Comparison of ENCODE assay signal across 19 cellular contexts in the genomic region with DNA sequence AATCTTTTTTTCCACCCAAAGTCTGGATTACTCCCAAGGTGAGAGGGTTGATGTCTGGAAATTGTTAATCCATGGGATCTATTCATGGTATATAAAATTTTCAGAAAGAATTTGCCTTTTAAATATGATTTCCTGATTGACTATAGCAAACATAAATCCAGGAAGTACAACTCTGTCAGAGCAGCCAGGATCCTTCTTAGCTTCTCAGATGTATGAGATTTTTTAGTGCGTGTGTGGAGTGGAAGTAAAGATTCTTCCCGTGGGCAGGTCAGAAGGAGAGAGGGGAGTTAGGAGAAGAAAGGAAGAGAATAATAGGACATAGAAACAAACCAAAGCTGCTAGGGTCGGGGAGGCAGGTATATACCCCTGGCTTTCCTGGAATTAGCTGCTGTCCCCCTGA.
DNase-seq lines count a peak whose midpoint lies in the region; ATAC-seq, FAIRE-seq and TF ChIP-seq lines count a peak whose summit lies in the region.
"Had no signal": no experiment of that assay in that cellular context is flagged by ENCODE, and none has a peak within 500 bp of the region (broad histone marks: within the 10 kb centered on the region; RNA-seq: fewer than 3 reads in every experiment).

No MANE protein-coding gene starts in this region.

- H3K27ac Mint-ChIP-seq in endothelial cell (ENCODE audit: unreplicated experiment): peak overlapping the region; percentile 2
- H3K27ac Mint-ChIP-seq in naive thymus-derived CD8-positive, alpha-beta T cell: no peak overlapping the region
- H3K27ac Mint-ChIP-seq: GM23338 had no signal

- H3K9me3 Mint-ChIP-seq in endothelial cell (ENCODE audit: unreplicated experiment): no peaks in the 10 kb centered on the region
- H3K9me3 Mint-ChIP-seq in naive thymus-derived CD8-positive, alpha-beta T cell: no peaks in the 10 kb centered on the region
- H3K9me3 Mint-ChIP-seq: GM23338 had no signal

- H3K9me3 ChIP-seq in adipocyte (ENCODE audit: control insufficient read depth, low read length): no peaks in the 10 kb centered on the region
- no peaks in the 10 kb centered on the region for H3K9me3 ChIP-seq in mucosa of descending colon
- no peaks in the 10 kb centered on the region for H3K9me3 ChIP-seq in small intestine (ENCODE audit: control insufficient read depth, low read depth)
- H3K9me3 ChIP-seq: BE2C, HAP-1, Peyer's patch had no signal

- no peaks in the 10 kb centered on the region for H3K36me3 Mint-ChIP-seq in endothelial cell (ENCODE audit: low read depth, unreplicated experiment)
- H3K36me3 Mint-ChIP-seq in naive thymus-derived CD8-positive, alpha-beta T cell: peaks cover 0 to 11% (median 0%) of the 10 kb centered on the region in 3 donors

- H3K4me3 Mint-ChIP-seq in endothelial cell (ENCODE audit: unreplicated experiment): no peak overlapping the region
- H3K4me3 Mint-ChIP-seq in naive thymus-derived CD8-positive, alpha-beta T cell: no peak overlapping the region
- H3K4me3 Mint-ChIP-seq: GM23338 had no signal

- peaks cover 2% of the 10 kb centered on the region for H3K27me3 Mint-ChIP-seq in endothelial cell (ENCODE audit: unreplicated experiment)
- no peaks in the 10 kb centered on the region for H3K27me3 Mint-ChIP-seq in naive thymus-derived CD8-positive, alpha-beta T cell

- DNase-seq in adipocyte (ENCODE audit: low read depth) (no peak), endothelial cell (ENCODE audit: low spot score) (no peak), mucosa of descending colon (no peak), small intestine (peak; percentile 2), retina (no peak), NCI-H748 (lab: John Stamatoyannopoulos, UW; ENCODE audit: unreplicated experiment) (no peak)
- no peak for DNase-seq in naive thymus-derived CD8-positive, alpha-beta T cell
- DNase-seq: BE2C, NCI-H1092 treated with DMSO at 0.1 percent for 48 hours, NCI-H2029 treated with DMSO at 0.1 percent for 48 hours, NCI-H2171, NCI-H345, NCI-H524, Peyer's patch had no signal

- H3K4me1 Mint-ChIP-seq in endothelial cell (ENCODE audit: unreplicated experiment): peaks cover 5% of the 10 kb centered on the region
- H3K4me1 Mint-ChIP-seq in naive thymus-derived CD8-positive, alpha-beta T cell: peaks cover 0 to 7% (median 0%) of the 10 kb centered on the region in 4 donors
- H3K4me1 Mint-ChIP-seq: GM23338 had no signal

- no peak overlapping the region for H3K27ac ChIP-seq in small intestine (ENCODE audit: low read depth in 1 of 2, low read length in 1 of 2)
- H3K27ac ChIP-seq: HL-60, KMS-11 had no signal

- peak overlapping the region; percentile 12 for H3K9ac ChIP-seq in adipocyte (ENCODE audit: low read length)
- H3K9ac ChIP-seq: KMS-11 had no signal

- no peaks in the 10 kb centered on the region for H3K36me3 ChIP-seq in adipocyte (ENCODE audit: control insufficient read depth, insufficient read depth, low read length, severe bottlenecking)
- no peaks in the 10 kb centered on the region for H3K36me3 ChIP-seq in mucosa of descending colon (ENCODE audit: low read depth)
- no peaks in the 10 kb centered on the region for H3K36me3 ChIP-seq in small intestine (ENCODE audit: control insufficient read depth in 2 of 2, insufficient read depth in 2 of 2, low read length in 2 of 2)
- H3K36me3 ChIP-seq: BE2C, HAP-1, Peyer's patch had no signal

- no peak overlapping the region for H3K4me3 ChIP-seq in adipocyte (ENCODE audit: low read length)
- H3K4me3 ChIP-seq in mucosa of descending colon: no peak overlapping the region
- H3K4me3 ChIP-seq in small intestine (ENCODE audit: low read depth in 1 of 2, low read length in 2 of 2): no peak overlapping the region
- H3K4me3 ChIP-seq: GM23338, HAP-1, Peyer's patch had no signal

- peaks cover 16% of the 10 kb centered on the region for H3K4me1 ChIP-seq in adipocyte (ENCODE audit: control insufficient read depth, insufficient read depth, low read length)
- H3K4me1 ChIP-seq in mucosa of descending colon (ENCODE audit: low read depth): peaks cover 17% of the 10 kb centered on the region
- peaks cover 2 to 3% of the 10 kb centered on the region in 2 donors for H3K4me1 ChIP-seq in small intestine (ENCODE audit: control insufficient read depth in 2 of 2, insufficient read depth in 1 of 2, low read depth in 1 of 2, low read length in 1 of 2)
- H3K4me1 ChIP-seq: BE2C had no signal

- peak; percentile 57 for ATAC-seq in mucosa of descending colon
- no peak for ATAC-seq in GM19035 (IDR thresholded peaks at IDR 0.05; ENCODE audit: unreplicated experiment)
- ATAC-seq in naive thymus-derived CD8-positive, alpha-beta T cell: no peak

- 17 to 49% (median 46%) methylated on average over 3 of the region's 3 CpGs for WGBS in small intestine, 3 donors

- intact Hi-C loops in mucosa of descending colon (cut with DNase I, micrococcal nuclease): no loop called here

- no peaks in the 10 kb centered on the region for H3K27me3 ChIP-seq in adipocyte (replicated peaks; ENCODE audit: control insufficient read depth, insufficient read depth, low read length)
- H3K27me3 ChIP-seq in small intestine (ENCODE audit: control insufficient read depth in 2 of 2, insufficient read depth in 2 of 2, low read length in 2 of 2): no peaks in the 10 kb centered on the region
- H3K27me3 ChIP-seq: BE2C, Peyer's patch had no signal

- no peak for FAIRE-seq in small intestine (lab: Jason Lieb, UNC)

- TF ChIP-seq CTCF in endothelial cell (IDR thresholded peaks at IDR 0.05; ENCODE audit: unreplicated experiment) (no peak), mucosa of descending colon (IDR thresholded peaks at IDR 0.05) (no peak)

- POLR2A ChIA-PET in naive thymus-derived CD8-positive, alpha-beta T cell (lab: Charles Lee): interaction anchor here (0.9 kb wide), 1 partner anchor 38 kb away, joined by 3 read pairs; no protein-coding TSS in a partner anchor
